1 cellular context compared by ENCODE assay signal in genomic region chr4:1246901-1247810, GRCh38.
TF ChIP-seq lines count a peak whose summit lies in the region.

No MANE protein-coding gene starts in this region.

TF ChIP-seq in HepG2, 621 proteins besides CTCF, POLR2A, EP300 and RAD21 (continued from another document and continues in another):
- TF ChIP-seq ZHX2 (IDR thresholded peaks at IDR 0.05; ENCODE audit: low read depth) (no peak), ZHX2 (CRISPR knock-in tag; IDR thresholded peaks at IDR 0.05; ENCODE audit: borderline replicate concordance) (no peak), HINFP (CRISPR knock-in tag; IDR thresholded peaks at IDR 0.05; ENCODE audit: low read depth) (no peak), CENPX (CRISPR knock-in tag; IDR thresholded peaks at IDR 0.05) (no peak), ZNF747 (CRISPR knock-in tag; IDR thresholded peaks at IDR 0.05; ENCODE audit: borderline replicate concordance) (no peak), ETV5 (CRISPR knock-in tag; IDR thresholded peaks at IDR 0.05; ENCODE audit: borderline replicate concordance) (no peak), ZNF629 (CRISPR knock-in tag; conservative IDR thresholded peaks at IDR 0.05) (no peak), RBFOX2 (IDR thresholded peaks at IDR 0.05; ENCODE audit: low read depth, low read length) (0 out of 2 replicates have a peak, but pooled peaks have one; percentile 5), MTA3 (CRISPR knock-in tag; IDR thresholded peaks at IDR 0.05) (no peak), PAWR (CRISPR knock-in tag; IDR thresholded peaks at IDR 0.05; ENCODE audit: borderline replicate concordance) (no peak), ZNF703 (CRISPR knock-in tag; IDR thresholded peaks at IDR 0.05; ENCODE audit: borderline replicate concordance) (peak; percentile 72; the same call in 1 of the 2 replicates), ZNF639 (CRISPR knock-in tag; conservative IDR thresholded peaks at IDR 0.05) (no peak), ZNF782 (CRISPR knock-in tag; IDR thresholded peaks at IDR 0.05; ENCODE audit: borderline replicate concordance) (no peak), ZNF207 (IDR thresholded peaks at IDR 0.05; ENCODE audit: borderline replicate concordance) (no peak), HOXD1 (CRISPR knock-in tag; IDR thresholded peaks at IDR 0.05) (no peak), MEIS2 (CRISPR knock-in tag; IDR thresholded peaks at IDR 0.05) (no peak), CBX5 (CRISPR knock-in tag; IDR thresholded peaks at IDR 0.05; ENCODE audit: borderline replicate concordance) (no peak), ZNF605 (CRISPR knock-in tag; IDR thresholded peaks at IDR 0.05) (no peak), PHF5A (CRISPR knock-in tag; IDR thresholded peaks at IDR 0.05; ENCODE audit: low read depth, unreplicated experiment) (no peak), ATF3 (CRISPR knock-in tag; IDR thresholded peaks at IDR 0.05) (no peak), KDM5A (IDR thresholded peaks at IDR 0.05; ENCODE audit: borderline replicate concordance, low read length) (no peak), ZMAT3 (CRISPR knock-in tag; conservative IDR thresholded peaks at IDR 0.05) (no peak), ATRX (CRISPR knock-in tag; IDR thresholded peaks at IDR 0.05; ENCODE audit: borderline replicate concordance) (no peak), PCBP1 (IDR thresholded peaks at IDR 0.05; ENCODE audit: borderline replicate concordance, low read depth, low read length) (0 out of 2 replicates have a peak, but pooled peaks have one; percentile 10), TMF1 (CRISPR knock-in tag; IDR thresholded peaks at IDR 0.05; ENCODE audit: low read depth) (0 out of 2 replicates have a peak, but pooled peaks have one; percentile 28), NRL (CRISPR knock-in tag; IDR thresholded peaks at IDR 0.05; ENCODE audit: borderline replicate concordance) (no peak), ZBTB21 (CRISPR knock-in tag; IDR thresholded peaks at IDR 0.05) (no peak), ZNF441 (CRISPR knock-in tag; IDR thresholded peaks at IDR 0.05; ENCODE audit: borderline replicate concordance) (no peak), ZNF749 (CRISPR knock-in tag; IDR thresholded peaks at IDR 0.05; ENCODE audit: borderline replicate concordance) (no peak), THAP8 (CRISPR knock-in tag; IDR thresholded peaks at IDR 0.05; ENCODE audit: borderline replicate concordance) (no peak), TOE1 (CRISPR knock-in tag; IDR thresholded peaks at IDR 0.05) (no peak), ZNF710 (CRISPR knock-in tag; IDR thresholded peaks at IDR 0.05; ENCODE audit: borderline replicate concordance) (peak; percentile 35; the same call in 1 of the 2 replicates), SRSF1 (optimal IDR thresholded peaks at IDR 0.05; ENCODE audit: low read depth, low read length) (no peak), ARID2 (CRISPR knock-in tag; IDR thresholded peaks at IDR 0.05; ENCODE audit: borderline replicate concordance) (peak; percentile 74; the same call in 1 of the 2 replicates), SYNCRIP (IDR thresholded peaks at IDR 0.05; ENCODE audit: insufficient read depth, low read depth, low read length) (no peak), SALL2 (CRISPR knock-in tag; IDR thresholded peaks at IDR 0.05) (no peak), TARDBP (CRISPR knock-in tag; IDR thresholded peaks at IDR 0.05) (no peak), HOXA7 (CRISPR knock-in tag; IDR thresholded peaks at IDR 0.05) (no peak), ETV6 (CRISPR knock-in tag; conservative IDR thresholded peaks at IDR 0.05) (no peak), DMTF1 (CRISPR knock-in tag; IDR thresholded peaks at IDR 0.05) (no peak), GATAD1 (CRISPR knock-in tag; IDR thresholded peaks at IDR 0.05) (no peak), ZHX1 (CRISPR knock-in tag; IDR thresholded peaks at IDR 0.05; ENCODE audit: low read depth) (no peak), AGO2 (optimal IDR thresholded peaks at IDR 0.05; ENCODE audit: low read depth, low read length) (peak; percentile 64), ZNF224 (CRISPR knock-in tag; IDR thresholded peaks at IDR 0.05) (0 out of 2 replicates have a peak, but pooled peaks have one; percentile 7), MXD1 (CRISPR knock-in tag; IDR thresholded peaks at IDR 0.05) (peak; percentile 17; the same call in 1 of the 2 replicates), AHR (CRISPR knock-in tag; IDR thresholded peaks at IDR 0.05) (no peak), ZSCAN22 (CRISPR knock-in tag; IDR thresholded peaks at IDR 0.05) (no peak), ZNF367 (CRISPR knock-in tag; IDR thresholded peaks at IDR 0.05; ENCODE audit: borderline replicate concordance) (no peak), ZNF331 (CRISPR knock-in tag; IDR thresholded peaks at IDR 0.05) (no peak)
